ENCODE assay signal across 18 cellular contexts in the genomic region with DNA sequence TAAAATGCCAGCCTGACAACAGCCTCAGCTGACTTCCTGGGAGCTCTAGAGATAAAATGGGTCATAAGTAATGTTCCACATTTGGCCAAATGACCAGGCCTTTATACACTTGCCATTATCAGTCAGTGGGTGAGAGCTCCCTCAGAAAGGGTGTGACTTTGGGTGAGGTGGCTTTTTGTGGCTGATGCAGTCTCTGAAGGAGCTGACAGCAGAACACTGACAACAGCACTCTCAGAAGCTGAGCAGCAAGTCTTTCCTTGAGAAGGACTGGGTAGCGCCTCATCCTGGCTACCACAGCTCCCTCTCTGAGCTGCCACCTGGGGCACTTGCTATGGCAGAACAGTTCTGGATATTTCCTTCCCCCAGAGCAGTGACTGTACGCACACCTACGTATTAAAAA. TPM values are rescaled to one million over a fixed set of nuclear protein-coding genes. Genes with fewer than 3 reads are reported as not detected.
A peak's percentile ranks its signal among the peaks of the same experiment; 100 is the strongest.
DNase-seq lines count a peak whose midpoint lies in the region; ATAC-seq lines count a peak whose summit lies in the region.
"Had no signal": no experiment of that assay in that cellular context is flagged by ENCODE, and none has a peak within 500 bp of the region (broad histone marks: within the 10 kb centered on the region; RNA-seq: fewer than 3 reads in every experiment).

No MANE protein-coding gene starts in this region.

- peaks cover 2% of the 10 kb centered on the region for H3K36me3 Mint-ChIP-seq in activated T-cell treated with anti-CD3 and anti-CD28 coated beads, Interleukin-2, amount 50 U/mL, for 4 hours (ENCODE audit: insufficient read depth)
- no peaks in the 10 kb centered on the region for H3K36me3 Mint-ChIP-seq in T-helper 17 cell (ENCODE audit: low read depth)
- H3K36me3 Mint-ChIP-seq in effector memory CD8-positive, alpha-beta T cell (ENCODE audit: insufficient read depth), result peaks cover 2% of the 10 kb centered on the region

- peaks cover 4% of the 10 kb centered on the region for H3K27me3 Mint-ChIP-seq in activated T-cell treated with anti-CD3 and anti-CD28 coated beads, Interleukin-2, amount 50 U/mL, for 4 hours (ENCODE audit: low read depth)
- no peaks in the 10 kb centered on the region for H3K27me3 Mint-ChIP-seq in T-helper 17 cell
- H3K27me3 Mint-ChIP-seq in effector memory CD8-positive, alpha-beta T cell, result peaks cover 0 to 29% of the 10 kb centered on the region in 2 donors
- H3K27me3 Mint-ChIP-seq in stimulated activated naive CD8-positive, alpha-beta T cell treated with anti-CD3 and anti-CD28 coated beads, Interleukin-15, amount 100 ng/mL, for 72 hours, result no peaks in the 10 kb centered on the region

- peaks cover 19% of the 10 kb centered on the region for H3K4me1 Mint-ChIP-seq in activated T-cell treated with anti-CD3 and anti-CD28 coated beads, Interleukin-2, amount 50 U/mL, for 4 hours (ENCODE audit: low read depth)
- H3K4me1 Mint-ChIP-seq in T-helper 17 cell, result peaks cover 14% of the 10 kb centered on the region
- H3K4me1 Mint-ChIP-seq in effector memory CD8-positive, alpha-beta T cell (ENCODE audit: low read depth in 2 of 2), result peaks cover 5 to 13% of the 10 kb centered on the region in 2 donors
- H3K4me1 Mint-ChIP-seq in stimulated activated naive CD8-positive, alpha-beta T cell treated with anti-CD3 and anti-CD28 coated beads, Interleukin-15, amount 100 ng/mL, for 72 hours, result peaks cover 17% of the 10 kb centered on the region

- no peak overlapping the region for H3K4me3 Mint-ChIP-seq in activated T-cell treated with anti-CD3 and anti-CD28 coated beads, Interleukin-2, amount 50 U/mL, for 4 hours
- H3K4me3 Mint-ChIP-seq in T-helper 17 cell, result peak overlapping the region; percentile 57
- H3K4me3 Mint-ChIP-seq in effector memory CD8-positive, alpha-beta T cell, result peak overlapping the region in 1 of 2 donors; percentile 53
- H3K4me3 Mint-ChIP-seq in stimulated activated naive CD8-positive, alpha-beta T cell treated with anti-CD3 and anti-CD28 coated beads, Interleukin-15, amount 100 ng/mL, for 72 hours, result no peak overlapping the region
- H3K4me3 Mint-ChIP-seq: HFFc6 had no signal

- no peak for DNase-seq in activated T-cell treated with anti-CD3 and anti-CD28 coated beads, Interleukin-2, amount 50 U/mL, for 4 hours
- no peak for DNase-seq in activated T-cell treated with anti-CD3 and anti-CD28 coated beads, Interleukin-2, amount 50 U/mL, for 48 hours
- no peak for DNase-seq in T-helper 17 cell
- no peak for DNase-seq in effector memory CD8-positive, alpha-beta T cell
- DNase-seq in stimulated activated naive CD8-positive, alpha-beta T cell treated with anti-CD3 and anti-CD28 coated beads, Interleukin-15, amount 100 ng/mL, for 72 hours, result no peak
- DNase-seq in NCI-H146 (lab: John Stamatoyannopoulos, UW), result no peak
- DNase-seq: COR-L47, DMS153, HFFc6, KBM-7, NCI-H1417 treated with DMSO at 0.1 percent for 48 hours, NCI-H2081, NCI-H510A treated with DMSO at 0.1 percent for 48 hours, NCI-H82 had no signal

- peak overlapping the region; percentile 30 for H3K27ac Mint-ChIP-seq in T-helper 17 cell
- H3K27ac Mint-ChIP-seq in effector memory CD8-positive, alpha-beta T cell, result peak overlapping the region in 1 of 2 donors; percentile 64
- H3K27ac Mint-ChIP-seq in stimulated activated naive CD8-positive, alpha-beta T cell treated with anti-CD3 and anti-CD28 coated beads, Interleukin-15, amount 100 ng/mL, for 72 hours, result no peak overlapping the region
- H3K27ac Mint-ChIP-seq: HFFc6 had no signal

- no peaks in the 10 kb centered on the region for H3K9me3 ChIP-seq in T-helper 17 cell (ENCODE audit: control insufficient read depth, low read length, poor library complexity, severe bottlenecking)

- peak; percentile 10 to 25 for ATAC-seq in activated T-cell treated with anti-CD3 and anti-CD28 coated beads, Interleukin-2, amount 50 U/mL, for 4 hours
- peak; percentile 25 for ATAC-seq in T-helper 17 cell
- peak; percentile 31 for ATAC-seq in effector memory CD8-positive, alpha-beta T cell (replicated peaks)
- peak; percentile 40 for ATAC-seq in stimulated activated naive CD8-positive, alpha-beta T cell treated with anti-CD3 and anti-CD28 coated beads, Interleukin-15, amount 100 ng/mL, for 72 hours
- no peak for ATAC-seq in HG02642 (IDR thresholded peaks at IDR 0.05; ENCODE audit: poor library complexity, unreplicated experiment)
- ATAC-seq in GM21576 (IDR thresholded peaks at IDR 0.05; ENCODE audit: unreplicated experiment), result no peak
- ATAC-seq: A549, Panc1 had no signal

- peaks cover 7% of the 10 kb centered on the region for H3K9me3 Mint-ChIP-seq in activated T-cell treated with anti-CD3 and anti-CD28 coated beads, Interleukin-2, amount 50 U/mL, for 4 hours
- peaks cover 0 to 2% of the 10 kb centered on the region in 2 donors for H3K9me3 Mint-ChIP-seq in effector memory CD8-positive, alpha-beta T cell
- peaks cover 0 to 14% of the 10 kb centered on the region in 2 donors for H3K9me3 Mint-ChIP-seq in stimulated activated naive CD8-positive, alpha-beta T cell treated with anti-CD3 and anti-CD28 coated beads, Interleukin-15, amount 100 ng/mL, for 72 hours

RNA-seq across cellular contexts. Expression of gene GNAQ, which starts 22.0 kb away (rescaled TPM):
- 10 to 100 TPM; 18.2 to 20.1 (median 18.9) TPM for total RNA-seq in activated T-cell treated with anti-CD3 and anti-CD28 coated beads, Interleukin-2, amount 50 U/mL, for 4 hours
- 10 to 100 TPM; 57.1 to 68.1 TPM for total RNA-seq in T-helper 17 cell

Comparison
In these comparisons a context has a peak if more than half of its experiments do, and no peak if none do; other contexts are left out.
1. ATAC-seq: peak in activated T-cell treated with anti-CD3 and anti-CD28 coated beads, Interleukin-2, amount 50 U/mL, for 4 hours (2 of 2), T-helper 17 cell (single experiment), effector memory CD8-positive, alpha-beta T cell (single experiment) and stimulated activated naive CD8-positive, alpha-beta T cell treated with anti-CD3 and anti-CD28 coated beads, Interleukin-15, amount 100 ng/mL, for 72 hours (single experiment); none in HG02642 (single experiment) and GM21576 (single experiment).